Comparison of ENCODE assay signal across 26 cellular contexts in the genomic region with DNA sequence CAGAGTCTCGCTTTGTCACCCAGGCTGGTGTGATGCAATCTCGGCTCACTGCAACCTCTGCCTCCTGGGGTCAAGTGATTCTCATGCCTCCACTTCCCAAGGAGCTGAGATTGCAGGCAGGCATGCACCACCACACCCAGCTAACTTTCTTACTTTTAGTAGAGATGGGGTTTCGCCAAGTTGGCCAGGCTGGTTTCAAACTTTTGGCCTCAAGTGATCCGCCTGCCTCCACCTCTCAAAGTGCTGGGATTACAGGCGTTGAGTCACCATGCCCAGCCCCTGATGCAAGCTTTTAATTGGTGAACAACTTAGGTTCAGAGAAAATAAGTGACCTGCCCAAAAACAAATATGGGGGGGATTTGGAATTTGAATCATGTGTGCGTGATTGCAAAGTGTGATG.
"Had no signal": no experiment of that assay in that cellular context is flagged by ENCODE, and none has a peak within 500 bp of the region (broad histone marks: within the 10 kb centered on the region; RNA-seq: fewer than 3 reads in every experiment).

No MANE protein-coding gene starts in this region.

- H3K27me3 ChIP-seq: colonic mucosa, esophagus muscularis mucosa, neutrophil, pancreas, right atrium auricular region, sigmoid colon, stomach, thyroid gland, vagina had no signal

- H3K4me3 ChIP-seq: colonic mucosa, esophagus muscularis mucosa, lower lobe of right lung, pancreas, right atrium auricular region, sigmoid colon, stomach, thyroid gland, vagina had no signal

- H3K27ac Mint-ChIP-seq: dendritic cell treated with granulocyte-macrophage colony-stimulating factor and Interleukin-4, amounts not matched to agents 40 ng/mL and 50 ng/mL, for 4 days; endodermal cell; memory B cell; naive B cell; natural killer cell treated with Interleukin-12 subunit alpha and Interleukin-12 subunit beta and Interleukin-15 and Interleukin-18, amount 100 ng/mL, for 72 hours; progenitor cell of endocrine pancreas; stimulated activated effector memory CD8-positive, alpha-beta T cell treated with anti-CD3 and anti-CD28 coated beads, Interleukin-12 subunit alpha, Interleukin-12 subunit beta, amount 100 ng/mL, for 72 hours had no signal

- DNase-seq: colonic mucosa; effector CD8-positive, alpha-beta T cell; endodermal cell; hypothalamus; left ventricle myocardium superior; lower lobe of right lung; naive B cell; pancreas; sigmoid colon; stimulated activated CD4-positive, alpha-beta T cell treated with anti-CD3 and anti-CD28 coated beads, Interleukin-2, amount 100 ng/mL, for 24 hours; stimulated activated CD4-positive, alpha-beta T cell treated with anti-CD3 and anti-CD28 coated beads, Interleukin-4, amount 100 ng/mL, for 24 hours; stimulated activated naive CD4-positive, alpha-beta T cell treated with Interleukin-2 at 50 U/mL for 16 hours; stomach; thyroid gland; trophoblast cell had no signal

- H3K36me3 Mint-ChIP-seq: memory B cell; naive B cell; natural killer cell treated with Interleukin-12 subunit alpha and Interleukin-12 subunit beta and Interleukin-15 and Interleukin-18, amount 100 ng/mL, for 72 hours; stimulated activated effector memory CD8-positive, alpha-beta T cell treated with anti-CD3 and anti-CD28 coated beads, Interleukin-12 subunit alpha, Interleukin-12 subunit beta, amount 100 ng/mL, for 72 hours had no signal

- H3K4me1 ChIP-seq: colonic mucosa, esophagus muscularis mucosa, lower lobe of right lung, pancreas, right atrium auricular region, sigmoid colon, stomach, thyroid gland had no signal

- H3K27me3 Mint-ChIP-seq: dendritic cell treated with granulocyte-macrophage colony-stimulating factor and Interleukin-4, amounts not matched to agents 40 ng/mL and 50 ng/mL, for 4 days; naive B cell; natural killer cell treated with Interleukin-12 subunit alpha and Interleukin-12 subunit beta and Interleukin-15 and Interleukin-18, amount 100 ng/mL, for 72 hours; progenitor cell of endocrine pancreas had no signal

- H3K9me3 Mint-ChIP-seq: endodermal cell had no signal

- H3K4me3 Mint-ChIP-seq: dendritic cell treated with granulocyte-macrophage colony-stimulating factor and Interleukin-4, amounts not matched to agents 40 ng/mL and 50 ng/mL, for 4 days; endodermal cell; memory B cell; naive B cell; natural killer cell treated with Interleukin-12 subunit alpha and Interleukin-12 subunit beta and Interleukin-15 and Interleukin-18, amount 100 ng/mL, for 72 hours; neural crest cell; stimulated activated effector memory CD8-positive, alpha-beta T cell treated with anti-CD3 and anti-CD28 coated beads, Interleukin-12 subunit alpha, Interleukin-12 subunit beta, amount 100 ng/mL, for 72 hours had no signal

- H3K36me3 ChIP-seq: colonic mucosa, esophagus muscularis mucosa, lower lobe of right lung, neutrophil, pancreas, right atrium auricular region, sigmoid colon, stomach, thyroid gland, vagina had no signal

- ATAC-seq: left ventricle myocardium superior; lower lobe of right lung; natural killer cell treated with Interleukin-12 subunit alpha and Interleukin-12 subunit beta and Interleukin-15 and Interleukin-18, amount 100 ng/mL, for 72 hours; pancreas; stimulated activated effector memory CD8-positive, alpha-beta T cell treated with anti-CD3 and anti-CD28 coated beads, Interleukin-12 subunit alpha, Interleukin-12 subunit beta, amount 100 ng/mL, for 72 hours had no signal

- H3K4me1 Mint-ChIP-seq: endodermal cell; memory B cell; naive B cell; stimulated activated effector memory CD8-positive, alpha-beta T cell treated with anti-CD3 and anti-CD28 coated beads, Interleukin-12 subunit alpha, Interleukin-12 subunit beta, amount 100 ng/mL, for 72 hours had no signal

- H3K27ac ChIP-seq: colonic mucosa, epithelial cell of prostate, esophagus muscularis mucosa, lower lobe of right lung, neutrophil, pancreas, right atrium auricular region, sigmoid colon, stomach, thyroid gland, vagina had no signal
